In the genomic region with DNA sequence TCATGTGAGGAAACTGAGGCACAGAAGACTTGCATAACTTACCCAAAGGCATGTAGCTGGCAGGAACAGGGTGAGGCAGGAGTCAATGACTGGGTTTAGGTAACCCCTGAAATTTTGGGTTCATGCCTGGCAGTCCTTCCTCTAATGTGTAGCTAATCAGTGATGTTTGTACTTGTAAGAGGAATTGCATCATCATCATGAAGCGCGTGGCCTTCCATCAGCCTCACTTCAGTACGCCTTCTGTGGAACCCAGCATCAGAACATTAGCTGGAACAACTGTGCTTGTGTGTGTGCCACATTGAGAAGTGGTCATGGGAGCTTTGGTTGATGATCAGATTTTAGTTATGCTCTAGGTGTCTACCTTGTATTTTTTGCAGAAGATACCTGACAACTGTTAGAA, we compare ENCODE assay signal across 1 cellular context.
TF ChIP-seq lines count a peak whose summit lies in the region.

No MANE protein-coding gene starts in this region.

TF ChIP-seq in liver, 16 proteins besides CTCF, POLR2A, EP300 and RAD21 (continued from another document):
- no peak for TF ChIP-seq REST (IDR thresholded peaks at IDR 0.05)
- TF ChIP-seq EGR1 (IDR thresholded peaks at IDR 0.05; ENCODE audit: low read depth in 2 of 2): no peak
- TF ChIP-seq HNF4A (conservative IDR thresholded peaks at IDR 0.05): no peak
- TF ChIP-seq MAX (IDR thresholded peaks at IDR 0.05): no peak
- TF ChIP-seq TAF1 (conservative IDR thresholded peaks at IDR 0.05): no peak
